In the genomic region with DNA sequence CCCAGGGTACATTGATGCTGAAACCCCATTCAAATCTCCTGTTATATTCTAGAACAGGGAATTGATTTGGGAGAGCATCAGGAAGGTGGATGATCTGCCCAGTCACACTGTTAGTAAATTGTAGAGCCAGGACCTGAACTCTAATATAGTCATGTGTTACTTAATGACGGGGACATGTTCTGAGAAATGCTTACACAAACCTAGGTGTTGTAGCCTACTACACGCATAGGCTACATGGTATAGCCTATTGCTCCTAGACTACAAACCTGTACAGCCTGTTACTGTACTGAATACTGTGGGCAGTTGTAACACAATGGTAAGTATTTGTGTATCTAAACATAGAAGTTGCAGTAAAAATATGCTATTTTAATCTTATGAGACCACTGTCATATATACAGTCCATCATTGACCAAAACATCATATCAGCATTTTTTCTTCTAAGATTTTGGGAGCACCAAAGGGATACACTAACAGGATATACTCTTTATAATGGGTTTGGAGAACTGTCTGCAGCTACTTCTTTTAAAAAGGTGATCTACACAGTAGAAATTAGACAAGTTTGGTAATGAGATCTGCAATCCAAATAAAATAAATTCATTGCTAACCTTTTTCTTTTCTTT, we compare ENCODE assay signal across 1 cellular context.
A peak's percentile ranks its signal among the peaks of the same experiment; 100 is the strongest.
TF ChIP-seq lines count a peak whose summit lies in the region.

No MANE protein-coding gene starts in this region.

TF ChIP-seq in K562, 482 proteins besides CTCF, POLR2A, EP300 and RAD21:
- TF ChIP-seq KLF16 (IDR thresholded peaks at IDR 0.05) = no peak
- no peak for TF ChIP-seq NCOA1 (IDR thresholded peaks at IDR 0.05; ENCODE audit: low read depth)
- no peak for TF ChIP-seq RBM39 (optimal IDR thresholded peaks at IDR 0.05; ENCODE audit: low read depth, low read length)
- no peak for TF ChIP-seq THRB (CRISPR knock-in tag; conservative IDR thresholded peaks at IDR 0.05)
- no peak for TF ChIP-seq ZNF707 (CRISPR knock-in tag; conservative IDR thresholded peaks at IDR 0.05)
- TF ChIP-seq KLF10 (CRISPR knock-in tag; IDR thresholded peaks at IDR 0.05) = no peak
- TF ChIP-seq CBX2 (IDR thresholded peaks at IDR 0.05; ENCODE audit: insufficient read depth, low read length, poor library complexity, severe bottlenecking) = no peak
- no peak for TF ChIP-seq NUFIP1 (IDR thresholded peaks at IDR 0.05; ENCODE audit: partially characterized antibody)
- no peak for TF ChIP-seq GABPA (tag; conservative IDR thresholded peaks at IDR 0.05; ENCODE audit: low read depth)
- no peak for TF ChIP-seq NELFE (IDR thresholded peaks at IDR 0.05; ENCODE audit: insufficient read depth, insufficient read length)
- TF ChIP-seq MAFF (IDR thresholded peaks at IDR 0.05; ENCODE audit: low read length) = peak; percentile 12; the same call in 1 of the 2 replicates
- no peak for TF ChIP-seq RBM17 (IDR thresholded peaks at IDR 0.05; ENCODE audit: borderline replicate concordance, low read depth, low read length)
- TF ChIP-seq PYGO2 (tag; IDR thresholded peaks at IDR 0.05) = no peak
- peak; percentile 77 for TF ChIP-seq ZNF316 (IDR thresholded peaks at IDR 0.05)
- TF ChIP-seq GATAD2A (IDR thresholded peaks at IDR 0.05) = no peak
- no peak for TF ChIP-seq TAF7 (tag; IDR thresholded peaks at IDR 0.05)
- peak; percentile 67 for TF ChIP-seq C11orf30 (IDR thresholded peaks at IDR 0.05; ENCODE audit: low read depth)
- TF ChIP-seq, protein P1, sequence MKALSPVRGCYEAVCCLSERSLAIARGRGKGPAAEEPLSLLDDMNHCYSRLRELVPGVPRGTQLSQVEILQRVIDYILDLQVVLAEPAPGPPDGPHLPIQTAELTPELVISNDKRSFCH (CRISPR knock-in tag; IDR thresholded peaks at IDR 0.05) = no peak
- TF ChIP-seq, protein P1 (tag; IDR thresholded peaks at IDR 0.05) = no peak
- TF ChIP-seq PPARD (CRISPR knock-in tag; IDR thresholded peaks at IDR 0.05) = no peak
- no peak for TF ChIP-seq THAP12 (CRISPR knock-in tag; IDR thresholded peaks at IDR 0.05)
- TF ChIP-seq ZBTB1 (CRISPR knock-in tag; IDR thresholded peaks at IDR 0.05; ENCODE audit: borderline replicate concordance, low read depth) = no peak
- TF ChIP-seq ZZZ3 (IDR thresholded peaks at IDR 0.05) = no peak
- no peak for TF ChIP-seq SAP30 (IDR thresholded peaks at IDR 0.05; ENCODE audit: borderline replicate concordance, insufficient read depth, low read depth, low read length, poor library complexity, severe bottlenecking)
- TF ChIP-seq SMAD1 (IDR thresholded peaks at IDR 0.05; ENCODE audit: low read depth, low read length, partially characterized antibody) = no peak
- TF ChIP-seq MAFG (tag; conservative IDR thresholded peaks at IDR 0.05) = peak; percentile 30; the same call in 1 of the 2 replicates
- no peak for TF ChIP-seq MNT (conservative IDR thresholded peaks at IDR 0.05)
- no peak for TF ChIP-seq HDGF (IDR thresholded peaks at IDR 0.05)
- no peak for TF ChIP-seq ZFP30 (CRISPR knock-in tag; IDR thresholded peaks at IDR 0.05; ENCODE audit: borderline replicate concordance)
- no peak for TF ChIP-seq MAFK (IDR thresholded peaks at IDR 0.05; ENCODE audit: low read length)
- no peak for TF ChIP-seq IFI16 (CRISPR knock-in tag; IDR thresholded peaks at IDR 0.05)
- TF ChIP-seq, protein P2, sequence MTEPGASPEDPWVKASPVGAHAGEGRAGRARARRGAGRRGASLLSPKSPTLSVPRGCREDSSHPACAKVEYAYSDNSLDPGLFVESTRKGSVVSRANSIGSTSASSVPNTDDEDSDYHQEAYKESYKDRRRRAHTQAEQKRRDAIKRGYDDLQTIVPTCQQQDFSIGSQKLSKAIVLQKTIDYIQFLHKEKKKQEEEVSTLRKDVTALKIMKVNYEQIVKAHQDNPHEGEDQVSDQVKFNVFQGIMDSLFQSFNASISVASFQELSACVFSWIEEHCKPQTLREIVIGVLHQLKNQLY (CRISPR knock-in tag; conservative IDR thresholded peaks at IDR 0.05) = no peak
- TF ChIP-seq, protein P3, sequence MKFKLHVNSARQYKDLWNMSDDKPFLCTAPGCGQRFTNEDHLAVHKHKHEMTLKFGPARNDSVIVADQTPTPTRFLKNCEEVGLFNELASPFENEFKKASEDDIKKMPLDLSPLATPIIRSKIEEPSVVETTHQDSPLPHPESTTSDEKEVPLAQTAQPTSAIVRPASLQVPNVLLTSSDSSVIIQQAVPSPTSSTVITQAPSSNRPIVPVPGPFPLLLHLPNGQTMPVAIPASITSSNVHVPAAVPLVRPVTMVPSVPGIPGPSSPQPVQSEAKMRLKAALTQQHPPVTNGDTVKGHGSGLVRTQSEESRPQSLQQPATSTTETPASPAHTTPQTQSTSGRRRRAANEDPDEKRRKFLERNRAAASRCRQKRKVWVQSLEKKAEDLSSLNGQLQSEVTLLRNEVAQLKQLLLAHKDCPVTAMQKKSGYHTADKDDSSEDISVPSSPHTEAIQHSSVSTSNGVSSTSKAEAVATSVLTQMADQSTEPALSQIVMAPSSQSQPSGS (CRISPR knock-in tag; IDR thresholded peaks at IDR 0.05) = no peak
TF ChIP-seq in K562: peak in this region for 4.
